Comparison of ENCODE assay signal across 25 cellular contexts in the genomic region with DNA sequence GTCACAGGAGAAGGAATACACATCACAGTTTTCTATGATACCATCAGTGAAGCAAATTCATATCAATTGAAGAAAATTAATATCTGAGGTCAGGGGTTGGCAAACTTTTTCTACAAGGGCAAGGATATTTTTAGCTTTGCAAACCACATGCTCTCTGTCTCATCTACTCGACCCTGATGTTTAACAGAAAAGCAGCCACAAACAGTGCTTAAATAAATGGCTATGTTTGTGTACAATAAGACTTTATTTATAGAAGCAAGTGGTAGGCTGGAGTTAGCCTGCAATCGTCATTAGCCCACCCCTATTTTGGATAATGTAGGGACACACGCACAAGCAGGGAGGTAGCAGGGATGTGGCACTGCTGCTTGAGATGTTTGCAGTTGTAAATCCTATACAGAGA.
"Had no signal": no experiment of that assay in that cellular context is flagged by ENCODE, and none has a peak within 500 bp of the region (broad histone marks: within the 10 kb centered on the region; RNA-seq: fewer than 3 reads in every experiment).

No MANE protein-coding gene starts in this region.

- H3K4me3 ChIP-seq: K562 had no signal

- ATAC-seq: activated CD4-positive, CD25-positive, alpha-beta regulatory T cell treated with anti-CD3 and anti-CD28 coated beads, Interleukin-2, amount 50 U/mL, for 24 hours; activated CD8-positive, alpha-beta T cell treated with anti-CD3 and anti-CD28 coated beads for 36 hours; activated naive CD8-positive, alpha-beta T cell treated with anti-CD3 and anti-CD28 coated beads, Interleukin-2, amount 50 U/mL, for 24 hours; K562; Panc1; Right ventricle myocardium inferior had no signal

- H3K4me1 Mint-ChIP-seq: activated naive CD4-positive, alpha-beta T cell treated with anti-CD3 and anti-CD28 coated beads, Interleukin-2, amount 50 U/mL, for 24 hours; activated naive CD8-positive, alpha-beta T cell treated with anti-CD3 and anti-CD28 coated beads, Interleukin-2, amount 50 U/mL, for 24 hours; brain; central memory CD8-positive, alpha-beta T cell had no signal

- H3K27ac Mint-ChIP-seq: activated CD8-positive, alpha-beta T cell treated with anti-CD3 and anti-CD28 coated beads for 36 hours; activated naive CD4-positive, alpha-beta T cell treated with anti-CD3 and anti-CD28 coated beads, Interleukin-2, amount 50 U/mL, for 24 hours; activated naive CD8-positive, alpha-beta T cell treated with anti-CD3 and anti-CD28 coated beads, Interleukin-2, amount 50 U/mL, for 24 hours; brain; T-helper 1 cell treated with Interleukin-12 subunit alpha and Interleukin-12 subunit beta and Interleukin-4 antibody, amounts not matched to agents 30 μg/mL and 1 μg/mL, for 36 hours had no signal

- H3K27me3 Mint-ChIP-seq: activated CD8-positive, alpha-beta T cell treated with anti-CD3 and anti-CD28 coated beads for 36 hours; activated naive CD8-positive, alpha-beta T cell treated with anti-CD3 and anti-CD28 coated beads, Interleukin-2, amount 50 U/mL, for 24 hours; brain; central memory CD8-positive, alpha-beta T cell had no signal

- H3K9me3 Mint-ChIP-seq: T-helper 1 cell treated with Interleukin-12 subunit alpha and Interleukin-12 subunit beta and Interleukin-4 antibody, amounts not matched to agents 30 μg/mL and 1 μg/mL, for 36 hours had no signal

- H3K4me3 Mint-ChIP-seq: activated CD8-positive, alpha-beta T cell treated with anti-CD3 and anti-CD28 coated beads for 36 hours; activated naive CD4-positive, alpha-beta T cell treated with anti-CD3 and anti-CD28 coated beads, Interleukin-2, amount 50 U/mL, for 24 hours; activated naive CD8-positive, alpha-beta T cell treated with anti-CD3 and anti-CD28 coated beads, Interleukin-2, amount 50 U/mL, for 24 hours; brain; central memory CD8-positive, alpha-beta T cell; T-helper 1 cell treated with Interleukin-12 subunit alpha and Interleukin-12 subunit beta and Interleukin-4 antibody, amounts not matched to agents 30 μg/mL and 1 μg/mL, for 36 hours had no signal

- H3K36me3 Mint-ChIP-seq: activated naive CD4-positive, alpha-beta T cell treated with anti-CD3 and anti-CD28 coated beads, Interleukin-2, amount 50 U/mL, for 24 hours; brain had no signal

- DNase-seq: activated CD4-positive, alpha-beta T cell treated with anti-CD3 and anti-CD28 coated beads for 4 hours; activated CD8-positive, alpha-beta memory T cell treated with anti-CD3 and anti-CD28 coated beads, Interleukin-2, amount 50 U/mL, for 48 hours; activated CD8-positive, alpha-beta T cell treated with anti-CD3 and anti-CD28 coated beads for 36 hours; activated naive CD4-positive, alpha-beta T cell; activated naive CD8-positive, alpha-beta T cell treated with anti-CD3 and anti-CD28 coated beads, Interleukin-2, amount 50 U/mL, for 24 hours; activated T-cell treated with anti-CD3 and anti-CD28 coated beads, Interleukin-2, amount 50 U/mL, for 1 hour; amniotic stem cell; Kasumi-1; NCI-H1092; NCI-H1930; NCI-H2171 treated with DMSO at 0.1 percent for 48 hours; NCI-H226; NCI-H526; NCI-H82; NK-92 treated with Interleukin-12 subunit alpha and Interleukin-12 subunit beta, amount 100 ng/mL, for 24 hours; OCI-M1; RPMI8226 had no signal
